ENCODE assay signal across 10 cellular contexts in genomic region chr15:71294636-71295241, GRCh38.
DNase-seq lines count a peak whose midpoint lies in the region; ATAC-seq, FAIRE-seq and TF ChIP-seq lines count a peak whose summit lies in the region.
"Had no signal": no experiment of that assay in that cellular context is flagged by ENCODE, and none has a peak within 500 bp of the region (broad histone marks: within the 10 kb centered on the region; RNA-seq: fewer than 3 reads in every experiment).

No MANE protein-coding gene starts in this region.

- TF ChIP-seq POLR2A in GM18505 (IDR thresholded peaks at IDR 0.05; ENCODE audit: borderline replicate concordance, extremely low read depth, insufficient read depth, insufficient read length) = no peak

- peaks cover 0 to 8% (median 0%) of the 10 kb centered on the region in 3 donors for H3K36me3 Mint-ChIP-seq in naive thymus-derived CD8-positive, alpha-beta T cell

- H3K27me3 Mint-ChIP-seq in naive thymus-derived CD8-positive, alpha-beta T cell = peaks cover 4 to 25% (median 7%) of the 10 kb centered on the region in 5 donors

- WGBS in small intestine, 3 donors = 12 to 35% (median 28%) methylated on average over 9 of the region's 9 CpGs

- H3K27me3 ChIP-seq in small intestine (ENCODE audit: control insufficient read depth in 2 of 2, insufficient read depth in 2 of 2, low read length in 2 of 2) = no peaks in the 10 kb centered on the region

- ATAC-seq in naive thymus-derived CD8-positive, alpha-beta T cell = no peak
- ATAC-seq in GM21737 (IDR thresholded peaks at IDR 0.05; ENCODE audit: unreplicated experiment) = no peak
- no peak for ATAC-seq in GM18505 (IDR thresholded peaks at IDR 0.05; ENCODE audit: unreplicated experiment)

- no peak for FAIRE-seq in small intestine (lab: Jason Lieb, UNC)

- H3K9me3 Mint-ChIP-seq in naive thymus-derived CD8-positive, alpha-beta T cell = peaks cover 0 to 9% (median 2%) of the 10 kb centered on the region in 9 donors
- H3K9me3 Mint-ChIP-seq: activated B cell treated with CpG ODN at 0.5 μM for 24 hours had no signal

- DNase-seq in GM04504 (ENCODE audit: low read depth) (peak; percentile 51), SW 1271 (lab: John Stamatoyannopoulos, UW) (peak; percentile 85 to 94), fibroblast of the aortic adventitia (ENCODE audit: low read depth) (peak; percentile 97), small intestine (peak; percentile 71), caudate nucleus (lab: John Stamatoyannopoulos, UW) (no peak)
- DNase-seq in naive thymus-derived CD8-positive, alpha-beta T cell = no peak
- DNase-seq: activated B cell treated with CpG ODN at 0.5 μM for 24 hours; stimulated activated CD4-positive, alpha-beta T cell treated with anti-CD3 and anti-CD28 coated beads, Interleukin-12 subunit alpha, Interleukin-12 subunit beta, amount 100 ng/mL, for 4 hours had no signal

- POLR2A ChIA-PET in naive thymus-derived CD8-positive, alpha-beta T cell (lab: Charles Lee) = no interaction called here

- no peak overlapping the region for H3K27ac Mint-ChIP-seq in naive thymus-derived CD8-positive, alpha-beta T cell
- H3K27ac Mint-ChIP-seq: activated B cell treated with CpG ODN at 0.5 μM for 24 hours had no signal

- H3K36me3 ChIP-seq in small intestine (ENCODE audit: control insufficient read depth in 2 of 2, insufficient read depth in 2 of 2, low read length in 2 of 2) = no peaks in the 10 kb centered on the region

- H3K27ac ChIP-seq in small intestine (ENCODE audit: low read depth in 1 of 2, low read length in 1 of 2) = peak overlapping the region; percentile 32
- no peak overlapping the region for H3K27ac ChIP-seq in caudate nucleus (ENCODE audit: low read depth, low read length)

- no peaks in the 10 kb centered on the region for H3K9me3 ChIP-seq in small intestine (ENCODE audit: control insufficient read depth, low read depth)

- H3K4me1 Mint-ChIP-seq in naive thymus-derived CD8-positive, alpha-beta T cell = peaks cover 9 to 16% (median 14%) of the 10 kb centered on the region in 4 donors
- H3K4me1 Mint-ChIP-seq: activated B cell treated with CpG ODN at 0.5 μM for 24 hours had no signal

- H3K4me3 ChIP-seq in fibroblast of the aortic adventitia (ENCODE audit: low read depth, low read length) (no peak overlapping the region), small intestine (ENCODE audit: low read depth in 1 of 2, low read length in 2 of 2) (no peak overlapping the region)

- no peak overlapping the region for H3K4me3 Mint-ChIP-seq in naive thymus-derived CD8-positive, alpha-beta T cell
- H3K4me3 Mint-ChIP-seq: activated B cell treated with CpG ODN at 0.5 μM for 24 hours had no signal

- peaks cover 3 to 6% of the 10 kb centered on the region in 2 donors for H3K4me1 ChIP-seq in small intestine (ENCODE audit: control insufficient read depth in 2 of 2, insufficient read depth in 1 of 2, low read depth in 1 of 2, low read length in 1 of 2)

- no peak for TF ChIP-seq CTCF in fibroblast of the aortic adventitia (IDR thresholded peaks at IDR 0.05; ENCODE audit: insufficient read depth, low read length)

Comparison
In these comparisons a context has a peak if more than half of its experiments do, and no peak if none do; other contexts are left out.
1. DNase-seq: peak in GM04504 (single experiment), SW 1271 (2 of 2), fibroblast of the aortic adventitia (single experiment) and small intestine (single experiment); none in naive thymus-derived CD8-positive, alpha-beta T cell (0 of 10) and caudate nucleus (0 of 61).